ENCODE assay signal across 17 cellular contexts in genomic region chrX:7330551-7330950, GRCh38.
"Had no signal": no experiment of that assay in that cellular context is flagged by ENCODE, and none has a peak within 500 bp of the region (broad histone marks: within the 10 kb centered on the region; RNA-seq: fewer than 3 reads in every experiment).

No MANE protein-coding gene starts in this region.

- H3K4me1 ChIP-seq: pancreas, testis had no signal

- ATAC-seq: left colon had no signal

- H3K4me1 Mint-ChIP-seq: nephron progenitor cell had no signal

- H3K27me3 ChIP-seq: cardiac muscle cell, pancreas, testis had no signal

- H3K4me3 Mint-ChIP-seq: activated CD4-positive, alpha-beta memory T cell treated with anti-CD3 and anti-CD28 coated beads for 36 hours; activated naive CD8-positive, alpha-beta T cell; nephron progenitor cell; stimulated activated naive CD8-positive, alpha-beta T cell treated with anti-CD3 and anti-CD28 coated beads, Interleukin-15, Interleukin-2, amounts not matched to agents 100 ng/mL and 50 ng/mL, for 24 hours had no signal

- H3K27me3 Mint-ChIP-seq: activated CD4-positive, alpha-beta memory T cell treated with anti-CD3 and anti-CD28 coated beads for 36 hours; activated naive CD8-positive, alpha-beta T cell; stimulated activated naive CD8-positive, alpha-beta T cell treated with anti-CD3 and anti-CD28 coated beads, Interleukin-15, Interleukin-2, amounts not matched to agents 100 ng/mL and 50 ng/mL, for 24 hours had no signal

- H3K27ac Mint-ChIP-seq: activated CD4-positive, alpha-beta memory T cell treated with anti-CD3 and anti-CD28 coated beads for 36 hours; activated naive CD8-positive, alpha-beta T cell; nephron progenitor cell; stimulated activated naive CD8-positive, alpha-beta T cell treated with anti-CD3 and anti-CD28 coated beads, Interleukin-15, Interleukin-2, amounts not matched to agents 100 ng/mL and 50 ng/mL, for 24 hours had no signal

- H3K4me3 ChIP-seq: cardiac muscle cell, pancreas, testis had no signal

- H3K9me3 ChIP-seq: pancreas, testis had no signal

- H3K36me3 ChIP-seq: cardiac muscle cell, pancreas had no signal

- H3K27ac ChIP-seq: cardiac muscle cell, pancreas, testis had no signal

- H3K9me3 Mint-ChIP-seq: activated CD4-positive, alpha-beta memory T cell treated with anti-CD3 and anti-CD28 coated beads for 36 hours; nephron progenitor cell; stimulated activated naive CD8-positive, alpha-beta T cell treated with anti-CD3 and anti-CD28 coated beads, Interleukin-15, Interleukin-2, amounts not matched to agents 100 ng/mL and 50 ng/mL, for 24 hours had no signal

- DNase-seq: activated CD4-positive, alpha-beta memory T cell treated with anti-CD3 and anti-CD28 coated beads for 36 hours; activated CD4-positive, alpha-beta T cell treated with anti-CD3 and anti-CD28 coated beads for 1 hour; activated gamma-delta T cell; activated T-cell treated with anti-CD3 and anti-CD28 coated beads, Interleukin-2, amount 50 U/mL, for 48 hours; cortex of kidney; effector memory CD4-positive, alpha-beta T cell; foreskin melanocyte; left colon; nephron progenitor cell; pancreas; stimulated activated CD4-positive, alpha-beta T cell treated with anti-CD3 and anti-CD28 coated beads, Interleukin-4, amount 100 ng/mL, for 1 hour; stimulated activated CD8-positive, alpha-beta memory T cell treated with anti-CD3 and anti-CD28 coated beads, Interleukin-4, amount 100 ng/mL, for 48 hours; T-helper 9 cell had no signal
